ENCODE assay signal across 21 cellular contexts in genomic region chr4:106065018-106065417, GRCh38.
"Had no signal": no experiment of that assay in that cellular context is flagged by ENCODE, and none has a peak within 500 bp of the region (broad histone marks: within the 10 kb centered on the region; RNA-seq: fewer than 3 reads in every experiment).

No MANE protein-coding gene starts in this region.

- H3K9me3 ChIP-seq: sigmoid colon, transverse colon, uterus had no signal

- ATAC-seq: activated CD4-positive, CD25-positive, alpha-beta regulatory T cell treated with anti-CD3 and anti-CD28 coated beads, Interleukin-2, amount 50 U/mL, for 24 hours; stimulated activated naive B cell treated with anti-CD40 and anti-IgM and Interleukin-4, amounts not matched to agents 10 μg/mL and 1 μg/mL and 100 μg/mL, for 72 hours had no signal

- DNase-seq: activated CD4-positive, alpha-beta T cell treated with anti-CD3 and anti-CD28 coated beads, Interleukin-2, amount 10 ng/mL, durations not matched to agents 24 days and 14 days; activated naive CD4-positive, alpha-beta T cell; activated T-cell treated with anti-CD3 and anti-CD28 coated beads, Interleukin-2, amount 50 U/mL, for 24 hours; cortex of kidney; endodermal cell; foreskin fibroblast; immature natural killer cell; kidney glomerular epithelial cell; left ventricle myocardium inferior; nephron progenitor cell; nucleus accumbens; retina; sigmoid colon; stimulated activated CD4-positive, alpha-beta T cell treated with anti-CD3 and anti-CD28 coated beads, Interleukin-2, amount 100 ng/mL, for 48 hours; stimulated activated CD8-positive, alpha-beta memory T cell treated with anti-CD3 and anti-CD28 coated beads, Interleukin-4, amount 100 ng/mL, for 48 hours; stimulated activated naive B cell treated with anti-CD40 and anti-IgM and Interleukin-4, amounts not matched to agents 10 μg/mL and 1 μg/mL and 100 μg/mL, for 72 hours; transverse colon; uterus had no signal

- H3K27ac ChIP-seq: hepatocyte, left ventricle myocardium inferior, transverse colon had no signal

- H3K4me3 ChIP-seq: hepatocyte, left ventricle myocardium inferior, sigmoid colon, transverse colon, uterus had no signal

- FAIRE-seq: bronchial epithelial cell had no signal

- H3K27me3 ChIP-seq: hepatocyte, sigmoid colon, transverse colon, uterus had no signal

- H3K36me3 ChIP-seq: left ventricle myocardium inferior, sigmoid colon, transverse colon, uterus had no signal

- H3K4me1 ChIP-seq: left ventricle myocardium inferior had no signal
